In genomic region chr9:129548571-129549135, GRCh38 we compare ENCODE assay signal across 14 cellular contexts.
DNase-seq lines count a peak whose midpoint lies in the region; ATAC-seq and TF ChIP-seq lines count a peak whose summit lies in the region.
"Had no signal": no experiment of that assay in that cellular context is flagged by ENCODE, and none has a peak within 500 bp of the region (broad histone marks: within the 10 kb centered on the region; RNA-seq: fewer than 3 reads in every experiment).

No MANE protein-coding gene starts in this region.

- H3K9me2 ChIP-seq in HCT116 (ENCODE audit: insufficient read depth) (no peaks in the 10 kb centered on the region), PC-3 (replicated peaks; ENCODE audit: low read length) (no peaks in the 10 kb centered on the region)

- peak overlapping the region; percentile 32 for H3K27ac ChIP-seq in HCT116 (ENCODE audit: low read depth, low read length)
- peak overlapping the region in 3 of 4 donors; percentile 80 to 88 (median 81) for H3K27ac ChIP-seq in gastroesophageal sphincter
- peak overlapping the region; percentile 32 for H3K27ac ChIP-seq in muscle layer of colon (ENCODE audit: low read depth, low read length)
- peak overlapping the region; percentile 87 for H3K27ac ChIP-seq in suprapubic skin
- no peak overlapping the region for H3K27ac ChIP-seq in PC-3 (ENCODE audit: low read length)
- H3K27ac ChIP-seq: foreskin keratinocyte had no signal

- intact Hi-C loops in HCT116 (cut with micrococcal nuclease), result no loop called here
- intact Hi-C loops in PC-3 (cut with micrococcal nuclease), result no loop called here

- ATAC-seq in HCT116 (no peak), gastroesophageal sphincter (no peak), PC-3 (no peak)
- no peak for ATAC-seq in activated CD4-positive, CD25-positive, alpha-beta regulatory T cell treated with anti-CD3 and anti-CD28 coated beads, Interleukin-2, amount 50 U/mL, for 24 hours
- ATAC-seq: foreskin keratinocyte had no signal

- no peaks in the 10 kb centered on the region for H3K9me3 ChIP-seq in HCT116 (ENCODE audit: control insufficient read depth in 1 of 2, insufficient read depth in 1 of 2, low read depth in 1 of 2, low read length in 2 of 2)
- H3K9me3 ChIP-seq in gastroesophageal sphincter, result no peaks in the 10 kb centered on the region
- H3K9me3 ChIP-seq in muscle layer of colon (ENCODE audit: low read length), result no peaks in the 10 kb centered on the region
- H3K9me3 ChIP-seq in suprapubic skin, result no peaks in the 10 kb centered on the region
- H3K9me3 ChIP-seq in PC-3 (ENCODE audit: low read length), result no peaks in the 10 kb centered on the region

- H3K4me1 ChIP-seq in HCT116 (ENCODE audit: control insufficient read depth in 1 of 2, insufficient read depth in 2 of 2, low read length in 2 of 2), result peaks cover 57 to 69% of the 10 kb centered on the region in 2 experiments
- H3K4me1 ChIP-seq in gastroesophageal sphincter, result peaks cover 0 to 30% (median 7%) of the 10 kb centered on the region in 3 donors
- peaks cover 12% of the 10 kb centered on the region for H3K4me1 ChIP-seq in muscle layer of colon (ENCODE audit: insufficient read depth, low read length)
- H3K4me1 ChIP-seq in suprapubic skin, result peaks cover 22% of the 10 kb centered on the region
- no peaks in the 10 kb centered on the region for H3K4me1 ChIP-seq in PC-3 (ENCODE audit: insufficient read depth, low read length)
- H3K4me1 ChIP-seq: foreskin keratinocyte had no signal

- H3K9ac ChIP-seq in HCT116 (ENCODE audit: low read length) (peak overlapping the region; percentile 82), muscle layer of colon (ENCODE audit: low read length) (no peak overlapping the region), PC-3 (ENCODE audit: low read length) (no peak overlapping the region)

- H3K79me2 ChIP-seq in HCT116 (ENCODE audit: insufficient read depth, low read length) (no peaks in the 10 kb centered on the region), PC-3 (ENCODE audit: low read length) (no peaks in the 10 kb centered on the region)

- DNase-seq in HCT116 (ENCODE audit: low read depth, low spot score) (no peak), suprapubic skin (ENCODE audit: low spot score in 2 of 2) (peak in 1 of 2 donors; percentile 66), PC-3 (no peak), NCI-H1048 (lab: John Stamatoyannopoulos, UW) (no peak), NCI-H524 (lab: John Stamatoyannopoulos, UW) (no peak)
- DNase-seq: amniotic stem cell, DMS 273 treated with DMSO at 0.1 percent for 48 hours, foreskin keratinocyte, HCEC 1CT, MM.1S, naive B cell had no signal

- BruUV-seq in HCT116 (replicated peaks; lab: Mats Ljungman, UMichigan) (no TSS peak), PC-3 (replicated peaks; lab: Mats Ljungman, UMichigan) (no TSS peak)

- TF ChIP-seq CTCF in HCT116 (IDR thresholded peaks at IDR 0.05 in 2 of 3, conservative IDR thresholded peaks at IDR 0.05 in 1 of 3; ENCODE audit: borderline replicate concordance in 1 of 3, insufficient read depth in 1 of 3, low read depth in 2 of 3, low read length in 2 of 3), result no peak
- no peak for TF ChIP-seq CTCF in gastroesophageal sphincter (IDR thresholded peaks at IDR 0.05)
- no peak for TF ChIP-seq CTCF in suprapubic skin (IDR thresholded peaks at IDR 0.05)
- TF ChIP-seq CTCF in PC-3 (conservative IDR thresholded peaks at IDR 0.05; ENCODE audit: low read depth, low read length), result no peak

- 53% methylated on average over 3 of the region's 11 CpGs; no CpG with 5 or more reads in 1 of the 2 donors for WGBS in gastroesophageal sphincter (ENCODE audit: low coverage in 1 of 2), 2 donors
- WGBS in suprapubic skin, result 76% methylated on average over 10 of the region's 11 CpGs

- H3K4me2 ChIP-seq in HCT116 (ENCODE audit: low read length) (peak overlapping the region; percentile 84), PC-3 (ENCODE audit: low read length) (no peak overlapping the region)

- no peak for TF ChIP-seq POLR2A in HCT116 (IDR thresholded peaks at IDR 0.05; ENCODE audit: borderline replicate concordance, extremely low read depth, insufficient read depth, insufficient read length)
- TF ChIP-seq POLR2A in gastroesophageal sphincter (IDR thresholded peaks at IDR 0.05), result no peak
- TF ChIP-seq POLR2A in suprapubic skin (IDR thresholded peaks at IDR 0.05), result no peak

- RAD21 ChIA-PET in HCT116 (lab: Charles Lee; ENCODE audit: low non-redundant PET in 1 of 2, low total read pairs in 2 of 2, uncharacterized antibody in 2 of 2, unreplicated experiment in 2 of 2), result interaction anchor here in 1 of 2 experiments (0.6 kb wide), 1 partner anchor 13 kb away, joined by 3 read pairs; no protein-coding TSS in a partner anchor

- TF ChIP-seq RAD21 in HCT116 (IDR thresholded peaks at IDR 0.05; ENCODE audit: low read depth), result no peak

- TF ChIP-seq EP300 in gastroesophageal sphincter (IDR thresholded peaks at IDR 0.05), result no peak
- no peak for TF ChIP-seq EP300 in suprapubic skin (IDR thresholded peaks at IDR 0.05)

- CTCF ChIA-PET in HCT116 (lab: Charles Lee), result interaction anchor here (0.7 to 1.6 kb wide), 2 partner anchors 35 to 60 kb away, joined by 3 to 5 read pairs; no protein-coding TSS in a partner anchor
- CTCF ChIA-PET in PC-3 (lab: Charles Lee), result no interaction called here

- H4K20me1 ChIP-seq in HCT116 (ENCODE audit: insufficient read depth), result no peaks in the 10 kb centered on the region
- no peaks in the 10 kb centered on the region for H4K20me1 ChIP-seq in PC-3 (ENCODE audit: low read length)

- no peaks in the 10 kb centered on the region for H3F3A ChIP-seq in PC-3 (ENCODE audit: low read length, unreplicated experiment)

- no peaks in the 10 kb centered on the region for H3K27me3 ChIP-seq in HCT116 (ENCODE audit: insufficient read depth, low read length)
- H3K27me3 ChIP-seq in gastroesophageal sphincter, result no peaks in the 10 kb centered on the region
- H3K27me3 ChIP-seq in muscle layer of colon (ENCODE audit: control insufficient read depth in 1 of 2, insufficient read depth in 2 of 2, low read length in 2 of 2), result no peaks in the 10 kb centered on the region
- no peaks in the 10 kb centered on the region for H3K27me3 ChIP-seq in suprapubic skin
- no peaks in the 10 kb centered on the region for H3K27me3 ChIP-seq in PC-3 (ENCODE audit: low read length)

- H3K36me3 ChIP-seq in HCT116 (ENCODE audit: control insufficient read depth in 1 of 2, insufficient read depth in 2 of 2, low read length in 2 of 2) (no peaks in the 10 kb centered on the region), gastroesophageal sphincter (no peaks in the 10 kb centered on the region), muscle layer of colon (ENCODE audit: insufficient read depth, low read length) (no peaks in the 10 kb centered on the region), suprapubic skin (no peaks in the 10 kb centered on the region), PC-3 (ENCODE audit: low read depth, low read length) (no peaks in the 10 kb centered on the region)

- H2AFZ ChIP-seq in HCT116 (ENCODE audit: low read depth, low read length, poor library complexity, severe bottlenecking) (no peak overlapping the region), PC-3 (ENCODE audit: low read length) (no peak overlapping the region)

- POLR2A ChIA-PET in HCT116 (lab: Charles Lee), result interaction anchor here (0.5 to 2.2 kb wide), 3 partner anchors 13 to 409 kb away, joined by 3 to 6 read pairs (median 4); no protein-coding TSS in a partner anchor
- POLR2A ChIA-PET in PC-3 (lab: Charles Lee; ENCODE audit: unreplicated experiment), result interaction anchor here (0.6 kb wide), 1 partner anchor 407 kb away, joined by 3 read pairs; no protein-coding TSS in a partner anchor

- peak overlapping the region in 1 of 2 experiments; percentile 62; a peak in 1 of 4 replicates for H3K4me3 ChIP-seq in HCT116 (replicated peaks in 1 of 2; ENCODE audit: low read depth in 1 of 2, low read length in 2 of 2)
- H3K4me3 ChIP-seq in gastroesophageal sphincter, result no peak overlapping the region
- no peak overlapping the region for H3K4me3 ChIP-seq in muscle layer of colon (ENCODE audit: low read depth in 1 of 2, low read length in 2 of 2)
- no peak overlapping the region for H3K4me3 ChIP-seq in suprapubic skin
- no peak overlapping the region for H3K4me3 ChIP-seq in PC-3 (ENCODE audit: low read length)

TF ChIP-seq in HCT116, 20 proteins besides CTCF, POLR2A, EP300 and RAD21:
- TF ChIP-seq POLR2AphosphoS5 (IDR thresholded peaks at IDR 0.05; ENCODE audit: low read depth, low read length), result peak; percentile 26; the same call in 1 of the 2 replicates
- TF ChIP-seq SIN3A (IDR thresholded peaks at IDR 0.05; ENCODE audit: low read depth), result no peak
